1 cellular context compared by ENCODE assay signal in the genomic region with DNA sequence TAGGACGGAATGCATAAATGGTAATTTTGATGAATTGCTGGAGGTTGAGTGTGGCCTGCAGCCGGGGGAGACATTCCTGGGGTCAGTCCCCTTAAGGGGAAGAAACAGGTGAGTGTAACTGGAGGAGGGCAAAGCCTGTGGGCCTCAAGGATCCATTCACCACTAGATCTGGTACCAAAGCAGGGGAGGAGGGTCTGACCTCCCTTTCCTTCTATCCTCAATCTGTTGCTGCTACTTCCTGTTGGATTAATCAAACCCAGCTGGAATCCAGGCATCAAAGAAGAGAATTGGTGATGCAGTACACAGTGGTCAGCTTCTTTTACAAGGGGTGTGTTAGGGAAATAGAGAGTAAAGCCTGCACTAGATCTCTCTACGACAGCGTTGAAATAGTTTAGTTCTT.
TF ChIP-seq lines count a peak whose summit lies in the region.

No MANE protein-coding gene starts in this region.

TF ChIP-seq in H1, 55 proteins besides CTCF, POLR2A, EP300 and RAD21:
- TF ChIP-seq TEAD4 (IDR thresholded peaks at IDR 0.05; ENCODE audit: low read depth, low read length) (0 out of 2 replicates have a peak, but pooled peaks have one; percentile 43), CBX8 (IDR thresholded peaks at IDR 0.05; ENCODE audit: borderline replicate concordance, low read depth, low read length) (no peak)
TF ChIP-seq in H1: peak in this region for 1.
